ENCODE assay signal across 22 cellular contexts in genomic region chr11:84310261-84310660, GRCh38.
"Had no signal": no experiment of that assay in that cellular context is flagged by ENCODE, and none has a peak within 500 bp of the region (broad histone marks: within the 10 kb centered on the region; RNA-seq: fewer than 3 reads in every experiment).

No MANE protein-coding gene starts in this region.

- H3K27me3 ChIP-seq: colonic mucosa, gastroesophageal sphincter, suprapubic skin, thyroid gland, upper lobe of left lung, uterus had no signal

- ATAC-seq: esophagus mucosa; gastroesophageal sphincter; left cardiac atrium; lower lobe of right lung; naive thymus-derived CD4-positive, alpha-beta T cell had no signal

- H3K27ac ChIP-seq: colonic mucosa, gastroesophageal sphincter, left ventricle myocardium inferior, lower lobe of right lung, suprapubic skin, thyroid gland, upper lobe of left lung, uterus had no signal

- H3K36me3 ChIP-seq: colonic mucosa, gastroesophageal sphincter, left ventricle myocardium inferior, lower lobe of right lung, suprapubic skin, thyroid gland, upper lobe of left lung, uterus had no signal

- H3K9me3 ChIP-seq: colonic mucosa, gastroesophageal sphincter, left ventricle myocardium inferior, lower lobe of right lung, thyroid gland, upper lobe of left lung, uterus had no signal

- H3K4me2 ChIP-seq: smooth muscle cell had no signal

- H3K4me1 ChIP-seq: colonic mucosa, lower lobe of right lung, suprapubic skin, thyroid gland, upper lobe of left lung, uterus had no signal

- DNase-seq: colonic mucosa; dermis blood vessel endothelial cell; effector CD8-positive, alpha-beta T cell; foreskin fibroblast; glutamatergic neuron; kidney; left cardiac atrium; left ventricle myocardium inferior; lower lobe of right lung; mesenchymal stem cell; naive thymus-derived CD4-positive, alpha-beta T cell; nephron progenitor cell; posterior cingulate gyrus; stimulated activated CD4-positive, alpha-beta T cell treated with anti-CD3 and anti-CD28 coated beads, Interleukin-2, amount 100 ng/mL, for 48 hours; stimulated activated naive CD4-positive, alpha-beta T cell treated with Interleukin-2 at 50 U/mL for 16 hours; thyroid gland; upper lobe of left lung; uterus had no signal

- H3K4me3 ChIP-seq: colonic mucosa, gastroesophageal sphincter, left ventricle myocardium inferior, lower lobe of right lung, smooth muscle cell, suprapubic skin, thyroid gland, upper lobe of left lung, uterus had no signal
